ENCODE assay signal across 9 cellular contexts in the genomic region with DNA sequence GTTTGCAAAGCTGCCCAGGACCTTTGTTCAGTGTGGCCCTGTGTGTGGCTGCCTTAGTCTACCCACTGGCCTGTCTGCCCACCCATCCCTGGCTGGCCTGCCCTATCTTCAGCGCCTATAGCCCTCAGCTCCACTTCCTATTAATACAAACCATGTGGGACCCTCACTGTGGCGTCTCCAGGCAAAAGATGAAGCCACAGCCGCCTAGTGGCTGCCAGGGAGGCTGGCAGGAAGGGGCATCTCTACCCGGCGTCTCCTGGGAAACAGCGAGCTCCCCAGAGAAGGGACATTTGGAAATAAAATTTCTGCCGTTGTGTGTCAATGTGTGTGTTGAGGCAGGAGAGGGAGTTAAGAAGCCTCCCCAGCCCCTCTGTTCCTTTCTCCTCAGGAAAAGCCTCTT. TPM values are rescaled to one million over a fixed set of nuclear protein-coding genes. Genes with fewer than 3 reads are reported as not detected.
DNase-seq lines count a peak whose midpoint lies in the region; ATAC-seq and FAIRE-seq lines count a peak whose summit lies in the region.
"Had no signal": no experiment of that assay in that cellular context is flagged by ENCODE, and none has a peak within 500 bp of the region (broad histone marks: within the 10 kb centered on the region; RNA-seq: fewer than 3 reads in every experiment).

No MANE protein-coding gene starts in this region.

- WGBS in GM23248 (ENCODE audit: low coverage in 1 of 2, low lambda C conversion rate in 2 of 2, missing lambda C conversion rate in 2 of 2), 2 experiments = 12 to 19% methylated on average over 7 of the region's 7 CpGs
- 46 to 55% (median 53%) methylated on average over 7 of the region's 7 CpGs for WGBS in small intestine, 3 donors

- H3K27ac ChIP-seq in BLaER1 treated with 17β-estradiol and CSF1 and Interleukin-3, amounts not matched to agents 10 nM and 100 nM = no peak overlapping the region
- no peak overlapping the region for H3K27ac ChIP-seq in GM23248
- no peak overlapping the region for H3K27ac ChIP-seq in small intestine (ENCODE audit: low read depth in 1 of 2, low read length in 1 of 2)

- in situ Hi-C loops in GM23248 (cut with MboI) = no loop called here

- no peaks in the 10 kb centered on the region for H3K9me2 ChIP-seq in GM23248 (ENCODE audit: insufficient read depth)

- H3K4me1 ChIP-seq in BLaER1 treated with 17β-estradiol and CSF1 and Interleukin-3, amounts not matched to agents 10 nM and 100 nM = peaks cover 8 to 32% (median 26%) of the 10 kb centered on the region in 10 experiments; a peak in 17 of 20 replicates
- no peaks in the 10 kb centered on the region for H3K4me1 ChIP-seq in GM23248 (ENCODE audit: insufficient read depth)
- H3K4me1 ChIP-seq in small intestine (ENCODE audit: control insufficient read depth in 2 of 2, insufficient read depth in 1 of 2, low read depth in 1 of 2, low read length in 1 of 2) = peaks cover 0 to 2% of the 10 kb centered on the region in 2 donors

- H2AFZ ChIP-seq in GM23248 = no peak overlapping the region

- H3K79me2 ChIP-seq in GM23248 (ENCODE audit: insufficient read depth) = no peaks in the 10 kb centered on the region

- peaks cover 0 to 4% (median 3%) of the 10 kb centered on the region in 11 experiments; a peak in 10 of 22 replicates for H3K9me3 ChIP-seq in BLaER1 treated with 17β-estradiol and CSF1 and Interleukin-3, amounts not matched to agents 10 nM and 100 nM (replicated peaks in 1 of 11)
- H3K9me3 ChIP-seq in GM23248 (ENCODE audit: low read depth) = no peaks in the 10 kb centered on the region
- no peaks in the 10 kb centered on the region for H3K9me3 ChIP-seq in small intestine (ENCODE audit: control insufficient read depth, low read depth)

- H4K20me1 ChIP-seq in BLaER1 treated with 17β-estradiol and CSF1 and Interleukin-3, amounts not matched to agents 10 nM and 100 nM = peaks cover 0 to 7% (median 0%) of the 10 kb centered on the region in 11 experiments; a peak in 1 of 22 replicates
- no peaks in the 10 kb centered on the region for H4K20me1 ChIP-seq in GM23248 (ENCODE audit: insufficient read depth)

- peak; percentile 52 for DNase-seq in GM23248
- peak; percentile 59 for DNase-seq in SK-N-DZ (ENCODE audit: low spot score)
- DNase-seq in iPS-NIHi11 (ENCODE audit: low spot score) = peak; percentile 65
- DNase-seq in NCI-H2029 (lab: John Stamatoyannopoulos, UW) = no peak
- no peak for DNase-seq in T-helper 9 cell
- no peak for DNase-seq in small intestine

- no peaks in the 10 kb centered on the region; a peak in 1 of 22 replicates for H3K27me3 ChIP-seq in BLaER1 treated with 17β-estradiol and CSF1 and Interleukin-3, amounts not matched to agents 10 nM and 100 nM
- H3K27me3 ChIP-seq in GM23248 (replicated peaks; ENCODE audit: insufficient read depth) (0 out of 2 replicates have a peak, but pooled peaks cover 4% of the 10 kb centered on the region), small intestine (ENCODE audit: control insufficient read depth in 2 of 2, insufficient read depth in 2 of 2, low read length in 2 of 2) (peaks cover 0 to 2% of the 10 kb centered on the region in 2 donors)

- H3K4me3 ChIP-seq in BLaER1 treated with 17β-estradiol and CSF1 and Interleukin-3, amounts not matched to agents 10 nM and 100 nM = no peak overlapping the region
- H3K4me3 ChIP-seq in GM23248 = no peak overlapping the region
- H3K4me3 ChIP-seq in small intestine (ENCODE audit: low read depth in 1 of 2, low read length in 2 of 2) = no peak overlapping the region

- H3K36me3 ChIP-seq in BLaER1 treated with 17β-estradiol and CSF1 and Interleukin-3, amounts not matched to agents 10 nM and 100 nM = peaks cover 0 to 12% (median 6%) of the 10 kb centered on the region in 11 experiments; a peak in 17 of 22 replicates
- H3K36me3 ChIP-seq in GM23248 (ENCODE audit: low read depth) = no peaks in the 10 kb centered on the region
- H3K36me3 ChIP-seq in small intestine (ENCODE audit: control insufficient read depth in 2 of 2, insufficient read depth in 2 of 2, low read length in 2 of 2) = no peaks in the 10 kb centered on the region

- peak overlapping the region in 9 of 11 experiments; percentile 22 to 77 (median 58); a peak in 17 of 22 replicates for H3K4me2 ChIP-seq in BLaER1 treated with 17β-estradiol and CSF1 and Interleukin-3, amounts not matched to agents 10 nM and 100 nM
- no peak overlapping the region for H3K4me2 ChIP-seq in GM23248 (ENCODE audit: unreplicated experiment)

- H3F3A ChIP-seq in GM23248 (ENCODE audit: insufficient read depth) = peaks cover 19% of the 10 kb centered on the region

- 0 out of 22 replicates have a peak overlapping the region, but pooled peaks of 1 of the 11 experiments have one; percentile 20 for H3K9ac ChIP-seq in BLaER1 treated with 17β-estradiol and CSF1 and Interleukin-3, amounts not matched to agents 10 nM and 100 nM
- no peak overlapping the region for H3K9ac ChIP-seq in GM23248

- ATAC-seq in GM18867 (IDR thresholded peaks at IDR 0.05; ENCODE audit: unreplicated experiment) = no peak

- FAIRE-seq in small intestine (lab: Jason Lieb, UNC) = no peak

RNA-seq across cellular contexts. Expression of a gene that starts 31.5 kb away (rescaled TPM):
- total RNA-seq in GM23248 (2014; rRNA removed; shearing (Covaris generic)) = not detected in 2 replicates
- polyA plus RNA-seq in GM23248 (2016; fragmentation: Nextera tagmentation; extraction: Ambion mirVana) = not detected in 2 replicates
- polyA plus RNA-seq in SK-N-DZ (2014; cell fraction: cytosol; rRNA removed) = not detected in 2 replicates
- polyA plus RNA-seq in SK-N-DZ (2014; cell fraction: nucleus; rRNA removed) = not detected in 2 replicates
- under 1 TPM in 2 of 3 donors, not detected in 1; 0.04 to 0.27 TPM for polyA plus RNA-seq in small intestine
- total RNA-seq: glomerular endothelial cell had no signal

RNA-seq across cellular contexts. Expression of a gene that starts 50.6 kb away (rescaled TPM):
- not detected in 2 replicates for total RNA-seq in GM23248 (2014; rRNA removed; shearing (Covaris generic))
- polyA plus RNA-seq in GM23248 (2016; fragmentation: Nextera tagmentation; extraction: Ambion mirVana) = not detected in 2 replicates
- polyA plus RNA-seq in SK-N-DZ (2014; cell fraction: cytosol; rRNA removed) = not detected in 2 replicates
- not detected in 2 replicates for polyA plus RNA-seq in SK-N-DZ (2014; cell fraction: nucleus; rRNA removed)
- polyA plus RNA-seq in small intestine = 100 to 1,000 TPM in 1 of 3 donors, 10 to 100 TPM in 2; 44.9 to 266 (median 46.7) TPM
- total RNA-seq: glomerular endothelial cell had no signal

Comparison
In these comparisons a context has a peak if more than half of its experiments do, and no peak if none do; other contexts are left out.
1. DNase-seq: peak in GM23248 (single experiment), SK-N-DZ (single experiment) and iPS-NIHi11 (single experiment); none in NCI-H2029 (single experiment), T-helper 9 cell (single experiment) and small intestine (single experiment).
2. RNA of a gene that starts 50.6 kb away (polyA plus RNA-seq): 44.9 to 266 TPM in small intestine; not detected in GM23248; every median in the first group is over 10 times any median in the second.